In genomic region chr14:80572666-80573065, GRCh38 we compare ENCODE assay signal across 22 cellular contexts.
DNase-seq lines count a peak whose midpoint lies in the region; ATAC-seq and TF ChIP-seq lines count a peak whose summit lies in the region.
"Had no signal": no experiment of that assay in that cellular context is flagged by ENCODE, and none has a peak within 500 bp of the region (broad histone marks: within the 10 kb centered on the region; RNA-seq: fewer than 3 reads in every experiment).

No MANE protein-coding gene starts in this region.

- H2AFZ ChIP-seq in GM23338 = no peak overlapping the region

- H3K27ac Mint-ChIP-seq in GM23338 = no peak overlapping the region
- H3K27ac Mint-ChIP-seq in type B pancreatic cell = no peak overlapping the region
- H3K27ac Mint-ChIP-seq in activated T-cell treated with anti-CD3 and anti-CD28 coated beads, Interleukin-2, amount 50 U/mL, for 72 hours = no peak overlapping the region
- H3K27ac Mint-ChIP-seq in activated naive CD4-positive, alpha-beta T cell treated with anti-CD3 and anti-CD28 coated beads for 36 hours = no peak overlapping the region
- H3K27ac Mint-ChIP-seq: CD4-positive, alpha-beta memory T cell had no signal

- intact Hi-C loops in activated naive CD4-positive, alpha-beta T cell treated with anti-CD3 and anti-CD28 coated beads for 36 hours (cut with micrococcal nuclease) = no loop called here

- H4K20me1 ChIP-seq in GM23338 (replicated peaks; ENCODE audit: insufficient read depth) = no peaks in the 10 kb centered on the region
- H4K20me1 ChIP-seq: BLaER1 treated with 17β-estradiol and CSF1 and Interleukin-3, amounts not matched to agents 10 nM and 100 nM had no signal

- no peaks in the 10 kb centered on the region; the same call in 1 of the 2 replicates for H3K4me1 ChIP-seq in GM23338 (ENCODE audit: insufficient read depth)
- peaks cover 27% of the 10 kb centered on the region for H3K4me1 ChIP-seq in RWPE2 (ENCODE audit: insufficient read depth, poor library complexity, severe bottlenecking)
- H3K4me1 ChIP-seq: BLaER1 treated with 17β-estradiol and CSF1 and Interleukin-3, amounts not matched to agents 10 nM and 100 nM had no signal

- H3K27me3 Mint-ChIP-seq in GM23338 (ENCODE audit: insufficient read depth, low read depth, poor library complexity) (no peaks in the 10 kb centered on the region), type B pancreatic cell (no peaks in the 10 kb centered on the region)
- H3K27me3 Mint-ChIP-seq in activated T-cell treated with anti-CD3 and anti-CD28 coated beads, Interleukin-2, amount 50 U/mL, for 72 hours (ENCODE audit: low read depth) = no peaks in the 10 kb centered on the region
- H3K27me3 Mint-ChIP-seq in activated naive CD4-positive, alpha-beta T cell treated with anti-CD3 and anti-CD28 coated beads for 36 hours (ENCODE audit: low read depth) = no peaks in the 10 kb centered on the region
- H3K27me3 Mint-ChIP-seq: CD4-positive, alpha-beta memory T cell had no signal

- no peak overlapping the region for H3K27ac ChIP-seq in GM23338 (ENCODE audit: low read depth)
- H3K27ac ChIP-seq in RWPE2 (ENCODE audit: poor library complexity, severe bottlenecking) = no peak overlapping the region
- H3K27ac ChIP-seq: A549; BLaER1 treated with 17β-estradiol and CSF1 and Interleukin-3, amounts not matched to agents 10 nM and 100 nM; HL-60 had no signal

- H3K36me3 ChIP-seq in GM23338 (ENCODE audit: insufficient read depth) (no peaks in the 10 kb centered on the region), RWPE2 (ENCODE audit: low read depth) (no peaks in the 10 kb centered on the region)
- H3K36me3 ChIP-seq: BLaER1 treated with 17β-estradiol and CSF1 and Interleukin-3, amounts not matched to agents 10 nM and 100 nM had no signal

- TF ChIP-seq CTCF in GM23338 (conservative IDR thresholded peaks at IDR 0.05; ENCODE audit: low read depth in 2 of 2) (peak in 1 of 2 experiments; percentile 36; a peak in 2 of 4 replicates), RWPE2 (IDR thresholded peaks at IDR 0.05; ENCODE audit: poor library complexity, severe bottlenecking) (peak; percentile 15), fibroblast of mammary gland (conservative IDR thresholded peaks at IDR 0.05; ENCODE audit: control insufficient read depth, insufficient read depth, low read depth, low read length) (peak; percentile 7), type B pancreatic cell (conservative IDR thresholded peaks at IDR 0.05) (peak; percentile 24)

- H3K27me3 ChIP-seq in GM23338 (ENCODE audit: insufficient read depth) (no peaks in the 10 kb centered on the region), RWPE2 (ENCODE audit: insufficient read depth, poor library complexity, severe bottlenecking) (no peaks in the 10 kb centered on the region)
- H3K27me3 ChIP-seq: BLaER1 treated with 17β-estradiol and CSF1 and Interleukin-3, amounts not matched to agents 10 nM and 100 nM had no signal

- H3K4me2 ChIP-seq in GM23338 = no peak overlapping the region
- H3K4me2 ChIP-seq: A549; BLaER1 treated with 17β-estradiol and CSF1 and Interleukin-3, amounts not matched to agents 10 nM and 100 nM had no signal

- H3K4me3 ChIP-seq in GM23338 (no peak overlapping the region), RWPE2 (ENCODE audit: severe bottlenecking) (no peak overlapping the region), fibroblast of mammary gland (ENCODE audit: control insufficient read depth, low read depth, low read length) (no peak overlapping the region)
- H3K4me3 ChIP-seq: A549; BLaER1 treated with 17β-estradiol and CSF1 and Interleukin-3, amounts not matched to agents 10 nM and 100 nM had no signal

- no peaks in the 10 kb centered on the region for H3F3A ChIP-seq in GM23338 (replicated peaks; ENCODE audit: low read depth)

- ATAC-seq in GM23338 = no peak
- no peak for ATAC-seq in RWPE2 (ENCODE audit: low read depth)
- ATAC-seq in activated T-cell treated with anti-CD3 and anti-CD28 coated beads, Interleukin-2, amount 50 U/mL, for 72 hours (replicated peaks in 1 of 2) = no peak
- ATAC-seq: A549 had no signal

- no peaks in the 10 kb centered on the region for H3K36me3 Mint-ChIP-seq in GM23338 (ENCODE audit: low read depth)
- peaks cover 4% of the 10 kb centered on the region for H3K36me3 Mint-ChIP-seq in type B pancreatic cell
- no peaks in the 10 kb centered on the region for H3K36me3 Mint-ChIP-seq in activated T-cell treated with anti-CD3 and anti-CD28 coated beads, Interleukin-2, amount 50 U/mL, for 72 hours (ENCODE audit: insufficient read depth in 2 of 2)
- H3K36me3 Mint-ChIP-seq in activated naive CD4-positive, alpha-beta T cell treated with anti-CD3 and anti-CD28 coated beads for 36 hours (ENCODE audit: low read depth) = peaks cover 4% of the 10 kb centered on the region

- peaks cover 15% of the 10 kb centered on the region; the same call in 2 of the 3 replicates for H3K4me1 Mint-ChIP-seq in GM23338
- no peaks in the 10 kb centered on the region for H3K4me1 Mint-ChIP-seq in type B pancreatic cell (ENCODE audit: unreplicated experiment)
- peaks cover 7% of the 10 kb centered on the region for H3K4me1 Mint-ChIP-seq in activated T-cell treated with anti-CD3 and anti-CD28 coated beads, Interleukin-2, amount 50 U/mL, for 72 hours (ENCODE audit: low read depth)
- peaks cover 5% of the 10 kb centered on the region for H3K4me1 Mint-ChIP-seq in activated naive CD4-positive, alpha-beta T cell treated with anti-CD3 and anti-CD28 coated beads for 36 hours (ENCODE audit: low read depth)
- H3K4me1 Mint-ChIP-seq: CD4-positive, alpha-beta memory T cell had no signal

- no peaks in the 10 kb centered on the region for H3K9me2 ChIP-seq in GM23338 (ENCODE audit: insufficient read depth)

- H3K4me3 Mint-ChIP-seq in GM23338 (no peak overlapping the region), type B pancreatic cell (no peak overlapping the region)
- no peak overlapping the region for H3K4me3 Mint-ChIP-seq in activated T-cell treated with anti-CD3 and anti-CD28 coated beads, Interleukin-2, amount 50 U/mL, for 72 hours
- no peak overlapping the region for H3K4me3 Mint-ChIP-seq in activated naive CD4-positive, alpha-beta T cell treated with anti-CD3 and anti-CD28 coated beads for 36 hours
- H3K4me3 Mint-ChIP-seq: CD4-positive, alpha-beta memory T cell had no signal

- H3K9me3 Mint-ChIP-seq in GM23338 = no peaks in the 10 kb centered on the region
- H3K9me3 Mint-ChIP-seq in type B pancreatic cell = no peaks in the 10 kb centered on the region
- H3K9me3 Mint-ChIP-seq in activated T-cell treated with anti-CD3 and anti-CD28 coated beads, Interleukin-2, amount 50 U/mL, for 72 hours = no peaks in the 10 kb centered on the region
- H3K9me3 Mint-ChIP-seq in activated naive CD4-positive, alpha-beta T cell treated with anti-CD3 and anti-CD28 coated beads for 36 hours = no peaks in the 10 kb centered on the region

- no peaks in the 10 kb centered on the region for H3K79me2 ChIP-seq in GM23338 (replicated peaks; ENCODE audit: insufficient read depth)

- CTCF ChIA-PET in activated naive CD4-positive, alpha-beta T cell treated with anti-CD3 and anti-CD28 coated beads for 36 hours (lab: Charles Lee) = interaction anchor here (0.6 to 1.8 kb wide), 2 partner anchors 14 to 81 kb away, joined by 3 read pairs; no protein-coding TSS in a partner anchor

- no peaks in the 10 kb centered on the region for H3K9me3 ChIP-seq in RWPE2 (ENCODE audit: severe bottlenecking)
- H3K9me3 ChIP-seq: A549; BLaER1 treated with 17β-estradiol and CSF1 and Interleukin-3, amounts not matched to agents 10 nM and 100 nM had no signal

- DNase-seq in GM23338 (ENCODE audit: low spot score) (peak; percentile 54), RWPE2 (ENCODE audit: low spot score) (no peak), fibroblast of mammary gland (ENCODE audit: low read depth) (no peak), type B pancreatic cell (ENCODE audit: extremely low spot score, unreplicated experiment) (no peak), NCI-H1048 (lab: John Stamatoyannopoulos, UW) (no peak)
- no peak for DNase-seq in activated T-cell treated with anti-CD3 and anti-CD28 coated beads, Interleukin-2, amount 50 U/mL, for 72 hours
- no peak for DNase-seq in activated naive CD4-positive, alpha-beta T cell treated with anti-CD3 and anti-CD28 coated beads for 36 hours
- DNase-seq: AML-193; CD4-positive, alpha-beta memory T cell; COR-L47; DMS79; H7; NCI-H1092; NCI-H1417 treated with DMSO at 0.1 percent for 48 hours; NCI-H1694 treated with DMSO at 0.1 percent for 48 hours; NCI-H2081; NCI-H526 treated with DMSO at 0.1 percent for 48 hours; RPMI8226; SHP77 had no signal

TF ChIP-seq in GM23338, 12 proteins besides CTCF, POLR2A, EP300 and RAD21:
- TF ChIP-seq NANOG (IDR thresholded peaks at IDR 0.05; ENCODE audit: borderline replicate concordance) = no peak
- TF ChIP-seq ZNF114 (CRISPR knock-in tag; IDR thresholded peaks at IDR 0.05) = no peak
- no peak for TF ChIP-seq EZH2 (IDR thresholded peaks at IDR 0.05; ENCODE audit: low read depth, unreplicated experiment)
